Comparison of ENCODE assay signal across 24 cellular contexts in the genomic region with DNA sequence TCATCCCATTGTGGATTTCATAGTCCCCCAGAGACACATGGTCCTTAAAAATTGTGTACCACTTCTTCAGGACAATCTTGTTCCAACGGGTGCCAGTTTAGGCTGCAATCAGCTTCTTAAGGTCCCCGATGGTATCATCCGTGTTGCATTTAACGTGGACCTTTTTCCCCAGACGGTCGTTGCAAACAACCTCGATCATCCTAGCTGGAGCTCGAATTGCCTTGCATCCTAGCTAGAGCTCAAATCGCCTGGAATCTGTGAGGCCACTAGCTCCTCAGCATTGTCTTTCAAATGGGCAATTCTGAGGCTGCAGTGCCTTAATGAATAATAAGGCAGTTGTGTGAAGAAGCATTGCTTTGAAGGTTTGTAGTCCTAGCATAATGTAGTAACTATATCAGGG. TPM values are rescaled to one million over a fixed set of nuclear protein-coding genes. Genes with fewer than 3 reads are reported as not detected.
A peak's percentile ranks its signal among the peaks of the same experiment; 100 is the strongest.
DNase-seq lines count a peak whose midpoint lies in the region; ATAC-seq and TF ChIP-seq lines count a peak whose summit lies in the region.
"Had no signal": no experiment of that assay in that cellular context is flagged by ENCODE, and none has a peak within 500 bp of the region (broad histone marks: within the 10 kb centered on the region; RNA-seq: fewer than 3 reads in every experiment).

No MANE protein-coding gene starts in this region.

- no CpG with 5 or more reads among the region's 9 CpGs for whole genome bisulfite sequencing in trophoblast cell (ENCODE audit: extremely low coverage, insufficient coverage, insufficient read length)

- H4K12ac ChIP-seq in trophoblast cell (ENCODE audit: low read depth, low read length), result no peak overlapping the region

- H3K9me3 ChIP-seq in iPS-15b (ENCODE audit: control insufficient read depth, insufficient read depth, low read length), result no peaks in the 10 kb centered on the region
- no peaks in the 10 kb centered on the region for H3K9me3 ChIP-seq in neural progenitor cell (ENCODE audit: low read depth)
- H3K9me3 ChIP-seq in trophoblast cell (ENCODE audit: insufficient read depth, low read depth, low read length), result no peaks in the 10 kb centered on the region
- H3K9me3 ChIP-seq: A549; BLaER1 treated with 17β-estradiol and CSF1 and Interleukin-3, amounts not matched to agents 10 nM and 100 nM; Caco-2 had no signal

- no peaks in the 10 kb centered on the region for H3K36me3 ChIP-seq in H7 (replicated peaks; ENCODE audit: control insufficient read depth, insufficient read depth, low read length)
- H3K36me3 ChIP-seq in iPS-15b (ENCODE audit: control insufficient read depth, insufficient read depth, low read length), result no peaks in the 10 kb centered on the region
- H3K36me3 ChIP-seq in neural progenitor cell, result no peaks in the 10 kb centered on the region
- H3K36me3 ChIP-seq in trophoblast cell (ENCODE audit: control insufficient read depth in 1 of 2, insufficient read depth in 2 of 2, low read length in 2 of 2), result no peaks in the 10 kb centered on the region

- H3K4me2 ChIP-seq in neural progenitor cell (peak overlapping the region; percentile 48), trophoblast cell (ENCODE audit: low read length) (no peak overlapping the region)
- H3K4me2 ChIP-seq: A549; BLaER1 treated with 17β-estradiol and CSF1 and Interleukin-3, amounts not matched to agents 10 nM and 100 nM had no signal

- H3K4ac ChIP-seq in trophoblast cell (ENCODE audit: low read depth, low read length), result no peak overlapping the region

- H3K36me3 Mint-ChIP-seq in WTC11, result no peaks in the 10 kb centered on the region
- H3K36me3 Mint-ChIP-seq in neural progenitor cell, result peaks cover 6% of the 10 kb centered on the region

- H3K4me3 Mint-ChIP-seq in WTC11 (peak overlapping the region; percentile 51), neural progenitor cell (no peak overlapping the region)
- H3K4me3 Mint-ChIP-seq: CD4-positive, alpha-beta T cell; T-cell had no signal

- CTCF ChIA-PET in WTC11 (lab: Charles Lee), result interaction anchor here (0.7 to 2.7 kb wide), 7 partner anchors 9 to 216 kb away, joined by 3 to 24 read pairs (median 6); a partner anchor contains a TSS

- H2BK12ac ChIP-seq in trophoblast cell (ENCODE audit: low read length), result no peak overlapping the region

- no peak overlapping the region for H2BK120ac ChIP-seq in trophoblast cell (ENCODE audit: insufficient read depth, low read length, poor library complexity)

- H4K20me1 ChIP-seq in neural progenitor cell (ENCODE audit: low read depth), result no peaks in the 10 kb centered on the region

- no peaks in the 10 kb centered on the region for H3K79me1 ChIP-seq in trophoblast cell (ENCODE audit: low read length)

- H3K27ac ChIP-seq in neural progenitor cell (peak overlapping the region; percentile 13), trophoblast cell (ENCODE audit: low read depth, low read length) (no peak overlapping the region)
- H3K27ac ChIP-seq: A549; BLaER1 treated with 17β-estradiol and CSF1 and Interleukin-3, amounts not matched to agents 10 nM and 100 nM; RWPE1 had no signal

- peak; percentile 38 for DNase-seq in H7
- peak; percentile 34 for DNase-seq in WTC11 (ENCODE audit: low spot score)
- peak; percentile 31 for DNase-seq in neural progenitor cell (ENCODE audit: low spot score)
- DNase-seq in trophoblast cell, result no peak
- DNase-seq in activated naive CD4-positive, alpha-beta T cell treated with Interleukin-2 at 50 U/mL for 16 hours, result no peak
- no peak for DNase-seq in hypothalamus (lab: John Stamatoyannopoulos, UW)
- DNase-seq: AML-193; Caco-2; CD4-positive, alpha-beta T cell; GF-D8; GOT3; KBM-7; NCI-H1694; NCI-H2029 treated with DMSO at 0.1 percent for 48 hours; NCI-H526 treated with DMSO at 0.1 percent for 48 hours; SHP77; T-cell had no signal

- H3K9me3 Mint-ChIP-seq in WTC11 (no peaks in the 10 kb centered on the region), neural progenitor cell (no peaks in the 10 kb centered on the region)
- H3K9me3 Mint-ChIP-seq: CD4-positive, alpha-beta T cell; T-cell had no signal

- H3K27me3 Mint-ChIP-seq in WTC11 (ENCODE audit: low read depth), result no peaks in the 10 kb centered on the region
- peaks cover 2% of the 10 kb centered on the region for H3K27me3 Mint-ChIP-seq in neural progenitor cell (ENCODE audit: insufficient read depth, low read depth)
- H3K27me3 Mint-ChIP-seq: CD4-positive, alpha-beta T cell; T-cell had no signal

- H3K27ac Mint-ChIP-seq in WTC11 (peak overlapping the region; percentile 96), neural progenitor cell (no peak overlapping the region)
- H3K27ac Mint-ChIP-seq: CD4-positive, alpha-beta T cell; T-cell had no signal

- H3K4me1 ChIP-seq in iPS-15b (ENCODE audit: control insufficient read depth, insufficient read depth, low read length) (peaks cover 20% of the 10 kb centered on the region), neural progenitor cell (peaks cover 7% of the 10 kb centered on the region), trophoblast cell (ENCODE audit: control insufficient read depth in 1 of 2, insufficient read depth in 2 of 2, low read length in 2 of 2) (no peaks in the 10 kb centered on the region)
- H3K4me1 ChIP-seq: BLaER1 treated with 17β-estradiol and CSF1 and Interleukin-3, amounts not matched to agents 10 nM and 100 nM; Caco-2 had no signal

- H3K4me1 Mint-ChIP-seq in WTC11, result peaks cover 35% of the 10 kb centered on the region
- peaks cover 17% of the 10 kb centered on the region for H3K4me1 Mint-ChIP-seq in neural progenitor cell

- no peak overlapping the region for H3K9ac ChIP-seq in iPS-15b (ENCODE audit: low read depth, low read length)
- no peak overlapping the region for H3K9ac ChIP-seq in neural progenitor cell
- no peak overlapping the region for H3K9ac ChIP-seq in trophoblast cell (ENCODE audit: low read length)
- H3K9ac ChIP-seq: BLaER1 treated with 17β-estradiol and CSF1 and Interleukin-3, amounts not matched to agents 10 nM and 100 nM had no signal

- no peak overlapping the region for H3K4me3 ChIP-seq in H7 (ENCODE audit: insufficient read depth, low read depth, low read length)
- H3K4me3 ChIP-seq in iPS-15b (ENCODE audit: low read depth, low read length), result peak overlapping the region; percentile 39
- H3K4me3 ChIP-seq in neural progenitor cell, result no peak overlapping the region
- H3K4me3 ChIP-seq in trophoblast cell (ENCODE audit: low read depth, low read length), result no peak overlapping the region
- H3K4me3 ChIP-seq: A549; BLaER1 treated with 17β-estradiol and CSF1 and Interleukin-3, amounts not matched to agents 10 nM and 100 nM had no signal

- H3K27me3 ChIP-seq in H7 (ENCODE audit: control insufficient read depth, insufficient read depth, low read length), result no peaks in the 10 kb centered on the region
- no peaks in the 10 kb centered on the region for H3K27me3 ChIP-seq in iPS-15b (ENCODE audit: control insufficient read depth, insufficient read depth, low read length)
- no peaks in the 10 kb centered on the region for H3K27me3 ChIP-seq in neural progenitor cell
- H3K27me3 ChIP-seq in trophoblast cell (ENCODE audit: insufficient read depth, low read length), result no peaks in the 10 kb centered on the region
- H3K27me3 ChIP-seq: BLaER1 treated with 17β-estradiol and CSF1 and Interleukin-3, amounts not matched to agents 10 nM and 100 nM had no signal

- H4K91ac ChIP-seq in trophoblast cell (ENCODE audit: low read depth, low read length), result no peak overlapping the region

- H2BK5ac ChIP-seq in trophoblast cell (ENCODE audit: low read depth, low read length, poor library complexity), result no peak overlapping the region

- peak; percentile 90 for ATAC-seq in WTC11
- ATAC-seq: A549, Panc1, T-cell had no signal

- TF ChIP-seq CTCF in WTC11 (IDR thresholded peaks at IDR 0.05) (no peak), neural progenitor cell (IDR thresholded peaks at IDR 0.05) (no peak)

- H2AK5ac ChIP-seq in trophoblast cell (ENCODE audit: low read length), result no peak overlapping the region

- no peak overlapping the region for H3K18ac ChIP-seq in trophoblast cell (ENCODE audit: low read length)

- H3F3A ChIP-seq in neural progenitor cell (ENCODE audit: low read depth), result peaks cover 9% of the 10 kb centered on the region

- no peak overlapping the region for H3K23ac ChIP-seq in trophoblast cell (ENCODE audit: low read length)

- no peaks in the 10 kb centered on the region for H3K79me2 ChIP-seq in neural progenitor cell (ENCODE audit: low read depth)
- H3K79me2 ChIP-seq in trophoblast cell (ENCODE audit: control insufficient read depth, insufficient read depth, low read length, poor library complexity), result no peaks in the 10 kb centered on the region

- H2AFZ ChIP-seq in neural progenitor cell (replicated peaks) (no peak overlapping the region), trophoblast cell (ENCODE audit: insufficient read depth, low read length, poor library complexity) (no peak overlapping the region)

- no peak overlapping the region for H3K14ac ChIP-seq in trophoblast cell (ENCODE audit: low read length)

- POLR2A ChIA-PET in WTC11 (lab: Charles Lee), result interaction anchor here (0.6 kb wide), 2 partner anchors 216 to 292 kb away, joined by 3 read pairs; a partner anchor contains a TSS

- no peak overlapping the region for H4K8ac ChIP-seq in trophoblast cell (ENCODE audit: low read depth, low read length)

TF ChIP-seq in WTC11, 78 proteins besides CTCF, POLR2A, EP300 and RAD21 (continues in another document):
- TF ChIP-seq CREM (CRISPR knock-in tag; IDR thresholded peaks at IDR 0.05), result no peak
- peak; percentile 57; the same call in 1 of the 2 replicates for TF ChIP-seq ETV6 (CRISPR knock-in tag; IDR thresholded peaks at IDR 0.05)
- no peak for TF ChIP-seq SMAD4 (CRISPR knock-in tag; IDR thresholded peaks at IDR 0.05)
- TF ChIP-seq, protein P1, sequence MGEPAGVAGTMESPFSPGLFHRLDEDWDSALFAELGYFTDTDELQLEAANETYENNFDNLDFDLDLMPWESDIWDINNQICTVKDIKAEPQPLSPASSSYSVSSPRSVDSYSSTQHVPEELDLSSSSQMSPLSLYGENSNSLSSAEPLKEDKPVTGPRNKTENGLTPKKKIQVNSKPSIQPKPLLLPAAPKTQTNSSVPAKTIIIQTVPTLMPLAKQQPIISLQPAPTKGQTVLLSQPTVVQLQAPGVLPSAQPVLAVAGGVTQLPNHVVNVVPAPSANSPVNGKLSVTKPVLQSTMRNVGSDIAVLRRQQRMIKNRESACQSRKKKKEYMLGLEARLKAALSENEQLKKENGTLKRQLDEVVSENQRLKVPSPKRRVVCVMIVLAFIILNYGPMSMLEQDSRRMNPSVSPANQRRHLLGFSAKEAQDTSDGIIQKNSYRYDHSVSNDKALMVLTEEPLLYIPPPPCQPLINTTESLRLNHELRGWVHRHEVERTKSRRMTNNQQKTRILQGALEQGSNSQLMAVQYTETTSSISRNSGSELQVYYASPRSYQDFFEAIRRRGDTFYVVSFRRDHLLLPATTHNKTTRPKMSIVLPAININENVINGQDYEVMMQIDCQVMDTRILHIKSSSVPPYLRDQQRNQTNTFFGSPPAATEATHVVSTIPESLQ (CRISPR knock-in tag; IDR thresholded peaks at IDR 0.05), result no peak
- no peak for TF ChIP-seq HMGA2 (CRISPR knock-in tag; IDR thresholded peaks at IDR 0.05)

RNA-seq across cellular contexts. Expression of a gene that starts 37.7 kb away (rescaled TPM):
- total RNA-seq in H7 (2014; rRNA removed; shearing (Covaris generic)), result 5.8 and 8.5 TPM in 2 replicates
- 11.3 to 13.2 TPM (median 11.6 TPM) in 3 replicates for total RNA-seq in WTC11 (2021)
- total RNA-seq in neural progenitor cell (ENCODE audit: low replicate concordance), result 2.5 and 3.7 TPM in 2 replicates
- polyA plus RNA-seq in trophoblast cell (2013), result 0.07 and 0.15 TPM in 2 replicates
- total RNA-seq: Caco-2, HT-29, MCF 10A had no signal

Comparison
In these comparisons a context has a peak if more than half of its experiments do, and no peak if none do; other contexts are left out.
1. DNase-seq: peak in H7 (single experiment), WTC11 (single experiment) and neural progenitor cell (single experiment); none in trophoblast cell (0 of 2), activated naive CD4-positive, alpha-beta T cell treated with Interleukin-2 at 50 U/mL for 16 hours (single experiment) and hypothalamus (0 of 51).